ENCODE assay signal across 1 cellular context in the genomic region with DNA sequence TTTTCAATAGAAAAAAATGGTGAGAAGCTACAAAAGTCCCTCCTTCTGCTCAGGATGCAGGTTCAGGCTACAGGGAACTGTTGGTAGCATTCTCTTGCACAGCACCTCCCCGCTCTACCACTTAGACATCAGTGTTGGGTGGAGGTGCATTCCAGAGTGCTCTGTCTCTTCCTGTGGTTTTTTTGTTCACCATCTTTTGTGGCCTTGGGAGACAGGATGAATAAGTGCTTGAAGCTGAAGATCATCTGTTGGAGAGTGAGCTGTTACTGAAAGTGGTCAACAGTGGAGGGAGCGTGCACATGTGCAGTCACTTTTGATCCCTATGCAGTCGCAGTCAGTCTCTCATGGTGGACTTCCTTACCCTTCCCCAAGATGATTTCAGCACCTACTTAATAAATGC.
TF ChIP-seq lines count a peak whose summit lies in the region.

No MANE protein-coding gene starts in this region.

TF ChIP-seq in IMR-90, 13 proteins besides CTCF, POLR2A, EP300 and RAD21:
- TF ChIP-seq FOS (IDR thresholded peaks at IDR 0.05; ENCODE audit: low read depth, low read length) (no peak), MAFK (IDR thresholded peaks at IDR 0.05; ENCODE audit: low read depth, low read length) (no peak), BHLHE40 (IDR thresholded peaks at IDR 0.05; ENCODE audit: low read depth, low read length) (peak; percentile 69)
